In the genomic region with DNA sequence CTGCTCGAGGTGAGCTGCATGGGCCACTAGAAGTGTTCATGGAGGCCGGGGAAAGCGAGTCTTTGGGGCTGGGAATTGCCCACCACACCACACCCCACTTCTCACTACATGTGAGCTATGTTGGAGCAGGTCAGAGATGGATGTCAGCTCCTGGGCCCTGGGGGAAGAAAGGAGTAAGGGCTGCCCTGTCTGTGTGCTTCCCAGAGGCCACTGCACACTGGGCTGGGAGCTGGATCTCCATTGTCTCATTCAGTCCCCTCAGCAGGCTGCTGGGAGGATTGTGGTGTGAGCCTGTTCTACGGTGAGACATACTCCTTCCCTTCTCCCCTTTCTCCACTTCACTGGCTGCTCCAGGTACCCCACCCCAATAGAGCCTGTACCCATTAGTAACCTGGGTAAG, we compare ENCODE assay signal across 24 cellular contexts. TPM values are rescaled to one million over a fixed set of nuclear protein-coding genes. Genes with fewer than 3 reads are reported as not detected.
DNase-seq lines count a peak whose midpoint lies in the region; TF ChIP-seq lines count a peak whose summit lies in the region.
"Had no signal": no experiment of that assay in that cellular context is flagged by ENCODE, and none has a peak within 500 bp of the region (broad histone marks: within the 10 kb centered on the region; RNA-seq: fewer than 3 reads in every experiment).

No MANE protein-coding gene starts in this region.

- H3K36me3 Mint-ChIP-seq in glutamatergic neuron (ENCODE audit: unreplicated experiment), result peaks cover 5% of the 10 kb centered on the region
- H3K36me3 Mint-ChIP-seq in neural progenitor cell, result peaks cover 7% of the 10 kb centered on the region

- 0 out of 22 replicates have a peak, but pooled peaks cover 0 to 3% (median 0%) of the 10 kb centered on the region in 11 experiments for H3K27me3 ChIP-seq in BLaER1 treated with 17β-estradiol and CSF1 and Interleukin-3, amounts not matched to agents 10 nM and 100 nM
- H3K27me3 ChIP-seq in WERI-Rb-1 (ENCODE audit: insufficient read depth, low read depth, severe bottlenecking) (no peaks in the 10 kb centered on the region), neural progenitor cell (no peaks in the 10 kb centered on the region), HAP-1 (ENCODE audit: low read depth) (peaks cover 5% of the 10 kb centered on the region), ovary (no peaks in the 10 kb centered on the region)
- H3K27me3 ChIP-seq: BE2C had no signal

- H3K4me1 Mint-ChIP-seq in glutamatergic neuron (ENCODE audit: low read depth, unreplicated experiment) (peaks cover 62% of the 10 kb centered on the region), neural progenitor cell (peaks cover 80% of the 10 kb centered on the region)

- no peak for TF ChIP-seq EP300 in ovary (IDR thresholded peaks at IDR 0.05)

- TF ChIP-seq POLR2A in ovary (IDR thresholded peaks at IDR 0.05), result no peak

- H3K4me3 Mint-ChIP-seq in glutamatergic neuron (ENCODE audit: unreplicated experiment), result peak overlapping the region; percentile 76
- H3K4me3 Mint-ChIP-seq in neural progenitor cell, result peak overlapping the region; percentile 72
- H3K4me3 Mint-ChIP-seq: CD4-positive, alpha-beta T cell had no signal

- no peaks in the 10 kb centered on the region for H3K36me3 ChIP-seq in BLaER1 treated with 17β-estradiol and CSF1 and Interleukin-3, amounts not matched to agents 10 nM and 100 nM
- no peaks in the 10 kb centered on the region for H3K36me3 ChIP-seq in WERI-Rb-1
- H3K36me3 ChIP-seq in neural progenitor cell, result no peaks in the 10 kb centered on the region
- H3K36me3 ChIP-seq in HAP-1 (replicated peaks), result no peaks in the 10 kb centered on the region
- no peaks in the 10 kb centered on the region for H3K36me3 ChIP-seq in ovary
- H3K36me3 ChIP-seq: BE2C had no signal

- peaks cover 21 to 81% (median 64%) of the 10 kb centered on the region in 10 experiments for H3K4me1 ChIP-seq in BLaER1 treated with 17β-estradiol and CSF1 and Interleukin-3, amounts not matched to agents 10 nM and 100 nM
- H3K4me1 ChIP-seq in neural progenitor cell (peaks cover 88% of the 10 kb centered on the region), HAP-1 (no peaks in the 10 kb centered on the region), ovary (ENCODE audit: insufficient read depth) (no peaks in the 10 kb centered on the region)
- H3K4me1 ChIP-seq: BE2C had no signal

- no peak for DNase-seq in WERI-Rb-1
- no peak for DNase-seq in glutamatergic neuron
- DNase-seq in neural progenitor cell (ENCODE audit: low spot score), result peak; percentile 59
- DNase-seq in HAP-1 (ENCODE audit: low spot score in 2 of 2), result no peak
- no peak for DNase-seq in stimulated activated CD8-positive, alpha-beta memory T cell treated with anti-CD3 and anti-CD28 coated beads, Interleukin-4, amount 100 ng/mL, for 48 hours
- DNase-seq in ovary, result no peak
- DNase-seq in NCI-H1092 treated with DMSO at 0.1 percent for 48 hours (lab: John Stamatoyannopoulos, UW), result no peak
- DNase-seq: BE2C; Calu3; CD4-positive, alpha-beta T cell; MM.1S; NCI-H1092; NCI-H1694; NCI-H2107; NCI-H510A; NCI-H748 treated with DMSO at 0.1 percent for 48 hours; NK-92 treated with Interleukin-12 subunit alpha and Interleukin-12 subunit beta, amount 100 ng/mL, for 24 hours; SHP77 had no signal

- WGBS in ovary, 3 donors, result 59 to 75% (median 66%) methylated on average over 4 of the region's 4 CpGs

- peak overlapping the region in 1 of 11 experiments; percentile 46; a peak in 1 of 22 replicates for H3K9ac ChIP-seq in BLaER1 treated with 17β-estradiol and CSF1 and Interleukin-3, amounts not matched to agents 10 nM and 100 nM
- H3K9ac ChIP-seq in neural progenitor cell, result no peak overlapping the region

- H3K27ac ChIP-seq in BLaER1 treated with 17β-estradiol and CSF1 and Interleukin-3, amounts not matched to agents 10 nM and 100 nM, result peak overlapping the region in 4 of 11 experiments; percentile 4 to 88 (median 22); a peak in 7 of 22 replicates
- H3K27ac ChIP-seq in WERI-Rb-1, result peak overlapping the region; percentile 80
- H3K27ac ChIP-seq in neural progenitor cell, result peak overlapping the region; percentile 94
- no peak overlapping the region for H3K27ac ChIP-seq in ovary
- H3K27ac ChIP-seq: SK-N-MC had no signal

- H3K27me3 Mint-ChIP-seq in glutamatergic neuron (ENCODE audit: unreplicated experiment) (peaks cover 31% of the 10 kb centered on the region), neural progenitor cell (ENCODE audit: insufficient read depth, low read depth) (peaks cover 12% of the 10 kb centered on the region)

- TF ChIP-seq CTCF in WERI-Rb-1 (IDR thresholded peaks at IDR 0.05; ENCODE audit: low read depth, low read length) (no peak), glutamatergic neuron (IDR thresholded peaks at IDR 0.05; ENCODE audit: partially characterized antibody, unreplicated experiment) (no peak), neural progenitor cell (IDR thresholded peaks at IDR 0.05) (no peak), ovary (IDR thresholded peaks at IDR 0.05) (no peak)

- no peaks in the 10 kb centered on the region for H3K9me3 ChIP-seq in BLaER1 treated with 17β-estradiol and CSF1 and Interleukin-3, amounts not matched to agents 10 nM and 100 nM (replicated peaks in 1 of 11)
- no peaks in the 10 kb centered on the region for H3K9me3 ChIP-seq in WERI-Rb-1 (ENCODE audit: severe bottlenecking)
- no peaks in the 10 kb centered on the region for H3K9me3 ChIP-seq in neural progenitor cell (ENCODE audit: low read depth)
- no peaks in the 10 kb centered on the region for H3K9me3 ChIP-seq in HAP-1
- no peaks in the 10 kb centered on the region for H3K9me3 ChIP-seq in ovary
- H3K9me3 ChIP-seq: BE2C had no signal

- peaks cover 69% of the 10 kb centered on the region for H3F3A ChIP-seq in neural progenitor cell (ENCODE audit: low read depth)

- no peak overlapping the region for H3K4me3 ChIP-seq in BLaER1 treated with 17β-estradiol and CSF1 and Interleukin-3, amounts not matched to agents 10 nM and 100 nM
- H3K4me3 ChIP-seq in WERI-Rb-1 (ENCODE audit: low read depth, low read length) (no peak overlapping the region), neural progenitor cell (no peak overlapping the region), HAP-1 (no peak overlapping the region), ovary (no peak overlapping the region)
- H3K4me3 ChIP-seq: SK-N-MC had no signal

- no peak overlapping the region for H2AFZ ChIP-seq in neural progenitor cell (replicated peaks)

- intact Hi-C loops in ovary (cut with DNase I), result no loop called here

- H3K27ac Mint-ChIP-seq in glutamatergic neuron (ENCODE audit: unreplicated experiment), result peak overlapping the region; percentile 97
- H3K27ac Mint-ChIP-seq in neural progenitor cell, result peak overlapping the region; percentile 93
- H3K27ac Mint-ChIP-seq: CD4-positive, alpha-beta T cell had no signal

- H3K4me2 ChIP-seq in BLaER1 treated with 17β-estradiol and CSF1 and Interleukin-3, amounts not matched to agents 10 nM and 100 nM, result peak overlapping the region in 7 of 11 experiments; percentile 3 to 94 (median 64); a peak in 11 of 22 replicates
- peak overlapping the region; percentile 71 for H3K4me2 ChIP-seq in neural progenitor cell

- in situ Hi-C loops in HAP-1 (cut with MboI; ENCODE audit: low sequenced_read_pairs), result no loop called here

- no peaks in the 10 kb centered on the region for H4K20me1 ChIP-seq in BLaER1 treated with 17β-estradiol and CSF1 and Interleukin-3, amounts not matched to agents 10 nM and 100 nM
- H4K20me1 ChIP-seq in neural progenitor cell (ENCODE audit: low read depth), result peaks cover 98% of the 10 kb centered on the region

- H3K9me3 Mint-ChIP-seq in glutamatergic neuron (ENCODE audit: unreplicated experiment) (peaks cover 17% of the 10 kb centered on the region), neural progenitor cell (no peaks in the 10 kb centered on the region)
- H3K9me3 Mint-ChIP-seq: CD4-positive, alpha-beta T cell had no signal

- H3K79me2 ChIP-seq in neural progenitor cell (ENCODE audit: low read depth), result peaks cover 85% of the 10 kb centered on the region

RNA-seq across cellular contexts. Expression of a gene that starts 10.5 kb away (rescaled TPM):
- total RNA-seq in glutamatergic neuron (ENCODE audit: unreplicated experiment), result 107 TPM
- 9.3 and 25.1 TPM in 2 replicates for total RNA-seq in neural progenitor cell (ENCODE audit: low replicate concordance)
- total RNA-seq in ovary, result under 1 TPM; 0.11 to 0.50 (median 0.33) TPM
- under 1 TPM; 0.18 to 0.22 TPM for polyA plus RNA-seq in ovary
- total RNA-seq: Calu3, OCI-LY7, RPMI7951 had no signal

RNA-seq across cellular contexts. Expression of a gene that starts 49.9 kb away (rescaled TPM):
- total RNA-seq in glutamatergic neuron (ENCODE audit: unreplicated experiment) (not detected), neural progenitor cell (ENCODE audit: low replicate concordance) (0.39 and 0.46 TPM in 2 replicates), ovary (not detected)
- polyA plus RNA-seq in ovary, result not detected
- total RNA-seq: A172; Calu3; CD4-positive, alpha-beta T cell; LHCN-M2; OCI-LY7; RPMI7951 had no signal

Comparison
In these comparisons a context has a peak if more than half of its experiments do, and no peak if none do; other contexts are left out.
1. H3K27ac ChIP-seq: peak in WERI-Rb-1 (single experiment) and neural progenitor cell (single experiment); none in ovary (0 of 2).